1 cellular context compared by ENCODE assay signal in genomic region chr20:59020938-59021551, GRCh38.
TF ChIP-seq lines count a peak whose summit lies in the region.

No MANE protein-coding gene starts in this region.

TF ChIP-seq in K562, 482 proteins besides CTCF, POLR2A, EP300 and RAD21 (continued from another document and continues in another):
- no peak for TF ChIP-seq ZHX1 (conservative IDR thresholded peaks at IDR 0.05; ENCODE audit: low read length)
- TF ChIP-seq SNAPC5 (CRISPR knock-in tag; IDR thresholded peaks at IDR 0.05): no peak
- TF ChIP-seq ZNF395 (CRISPR knock-in tag; IDR thresholded peaks at IDR 0.05): peak; percentile 79; the same call in 1 of the 2 replicates
- TF ChIP-seq HMG20A (CRISPR knock-in tag; conservative IDR thresholded peaks at IDR 0.05): no peak
- no peak for TF ChIP-seq THAP7 (CRISPR knock-in tag; IDR thresholded peaks at IDR 0.05)
- TF ChIP-seq EP400 (IDR thresholded peaks at IDR 0.05): peak; percentile 68
- no peak for TF ChIP-seq NR4A1 (CRISPR knock-in tag; IDR thresholded peaks at IDR 0.05)
- TF ChIP-seq NR4A1 (tag; IDR thresholded peaks at IDR 0.05): no peak
- no peak for TF ChIP-seq AFF4 (CRISPR knock-in tag; IDR thresholded peaks at IDR 0.05)
- TF ChIP-seq SMARCA5 (IDR thresholded peaks at IDR 0.05): no peak
- no peak for TF ChIP-seq GTF3C2 (IDR thresholded peaks at IDR 0.05; ENCODE audit: borderline replicate concordance, extremely low read depth, insufficient read length)
- no peak for TF ChIP-seq E2F8 (IDR thresholded peaks at IDR 0.05; ENCODE audit: low read depth, partially characterized antibody)
- no peak for TF ChIP-seq MXD1 (CRISPR knock-in tag; IDR thresholded peaks at IDR 0.05; ENCODE audit: borderline replicate concordance, poor library complexity, severe bottlenecking)
- TF ChIP-seq HDAC6 (IDR thresholded peaks at IDR 0.05; ENCODE audit: low read depth, low read length): no peak
- TF ChIP-seq SAFB2 (IDR thresholded peaks at IDR 0.05; ENCODE audit: borderline replicate concordance, low read depth, low read length, severe bottlenecking): no peak
- no peak for TF ChIP-seq ZSCAN29 (IDR thresholded peaks at IDR 0.05)
- TF ChIP-seq HMGXB4 (CRISPR knock-in tag; IDR thresholded peaks at IDR 0.05): no peak
- TF ChIP-seq HNRNPK (IDR thresholded peaks at IDR 0.05; ENCODE audit: low read depth, low read length, poor library complexity, severe bottlenecking): no peak
- no peak for TF ChIP-seq FOXA1 (IDR thresholded peaks at IDR 0.05; ENCODE audit: borderline replicate concordance)
- peak; percentile 63; the same call in 1 of the 2 replicates for TF ChIP-seq DMBX1 (CRISPR knock-in tag; IDR thresholded peaks at IDR 0.05; ENCODE audit: borderline replicate concordance)
- no peak for TF ChIP-seq ZBTB33 (CRISPR knock-in tag; IDR thresholded peaks at IDR 0.05)
- no peak for TF ChIP-seq PURB (CRISPR knock-in tag; IDR thresholded peaks at IDR 0.05; ENCODE audit: low read depth)
- no peak for TF ChIP-seq ZNF644 (tag; IDR thresholded peaks at IDR 0.05; ENCODE audit: low read depth)
- TF ChIP-seq ZNF232 (CRISPR knock-in tag; IDR thresholded peaks at IDR 0.05): no peak
- peak; percentile 26 to 79; a peak in 2 of 4 replicates for TF ChIP-seq MLLT1 (IDR thresholded peaks at IDR 0.05)
